ENCODE assay signal across 8 cellular contexts in genomic region chr1:43933386-43934278, GRCh38. TPM values are rescaled to one million over a fixed set of nuclear protein-coding genes. Genes with fewer than 3 reads are reported as not detected.
DNase-seq lines count a peak whose midpoint lies in the region; ATAC-seq and TF ChIP-seq lines count a peak whose summit lies in the region.

Gene ARTN, plus strand, starts transcription at chr1:43933801. Its CDS starts 1,856 bp downstream, at chr1:43935657.

- no peaks in the 10 kb centered on the region for H3K27me3 Mint-ChIP-seq in MCF 10A (ENCODE audit: insufficient read depth, unreplicated experiment)

- H3K9me3 ChIP-seq in BLaER1 = no peaks in the 10 kb centered on the region
- no peaks in the 10 kb centered on the region for H3K9me3 ChIP-seq in right lobe of liver
- H3K9me3 ChIP-seq in BE2C = no peaks in the 10 kb centered on the region

- peak within 1 kb of the TSS; percentile 71 for H3K4me2 ChIP-seq in BLaER1

- no peak for TF ChIP-seq POLR2A in right lobe of liver (IDR thresholded peaks at IDR 0.05)

- H3K27ac ChIP-seq in BLaER1 (no peak within 1 kb of the TSS), right lobe of liver (no peak within 1 kb of the TSS), urinary bladder (ENCODE audit: low read depth) (no peak within 1 kb of the TSS)

- 0 out of 2 replicates have a peak within 1 kb of the TSS, but pooled peaks have one; percentile 33 for H3K9ac ChIP-seq in BLaER1

- intact Hi-C loops in MCF 10A (cut with micrococcal nuclease) (loop anchor here (1.0 to 10.0 kb wide), 5 partner anchors 24 to 699 kb away; partner anchors contain the start of gene ST3GAL3), right lobe of liver (cut with DNase I) (loop anchor here (5.0 to 10.0 kb wide), 2 partner anchors 169 to 171 kb away; no protein-coding TSS in a partner anchor)

- H3K27ac Mint-ChIP-seq in MCF 10A (ENCODE audit: low read depth, unreplicated experiment) = no peak within 1 kb of the TSS

- peaks cover 48% of the 10 kb centered on the region for H4K20me1 ChIP-seq in BLaER1

- CTCF ChIA-PET in MCF 10A (lab: Yijun Ruan, JAX) = interaction anchor here (0.5 to 13.0 kb wide), 28 partner anchors 8 to 1080 kb away, joined by 3 to 369 read pairs (median 7); partner anchors contain the start of gene IPO13

- 7% methylated on average over 24 of the region's 48 CpGs for WGBS in right lobe of liver (ENCODE audit: insufficient coverage, low coverage, low lambda C conversion rate, missing lambda C conversion rate)
- WGBS in urinary bladder = 7% methylated on average over 48 of the region's 48 CpGs

- H3K27me3 ChIP-seq in BLaER1 (peaks cover 65% of the 10 kb centered on the region), right lobe of liver (no peaks in the 10 kb centered on the region), BE2C (no peaks in the 10 kb centered on the region)

- TSS peak; percentile 25 for BruUV-seq in MCF 10A (replicated peaks; lab: Mats Ljungman, UMichigan)

- DNase-seq in NCI-H1105 (lab: John Stamatoyannopoulos, UW) (peak; percentile 47), MCF 10A (ENCODE audit: unreplicated experiment) (peak; percentile 45), right lobe of liver (peak in 1 of 3 donors; percentile 43), BE2C (no peak), omental fat pad (ENCODE audit: low spot score) (no peak)

- ATAC-seq in right lobe of liver (peak; percentile 33 to 46 (median 42)), GM18519 (IDR thresholded peaks at IDR 0.05; ENCODE audit: low FRiP score, unreplicated experiment) (no peak), omental fat pad (ENCODE audit: low FRiP score) (no peak)

- peaks cover 35% of the 10 kb centered on the region for H3K4me1 Mint-ChIP-seq in MCF 10A (ENCODE audit: insufficient read depth, unreplicated experiment)

- H3K4me3 ChIP-seq in BLaER1 (peak within 1 kb of the TSS; percentile 43; the same call in 1 of the 2 replicates), right lobe of liver (peak within 1 kb of the TSS in 2 of 3 donors; percentile 27 to 29), urinary bladder (ENCODE audit: low read depth, low read length) (peak within 1 kb of the TSS; percentile 22), BE2C (ENCODE audit: low read depth, low read length) (no peak within 1 kb of the TSS)

- POLR2A ChIA-PET in MCF 10A (lab: Yijun Ruan, JAX) = interaction anchor here (0.7 to 3.8 kb wide), 8 partner anchors 12 to 282 kb away, joined by 3 to 34 read pairs (median 4); no protein-coding TSS in a partner anchor

- H3K4me1 ChIP-seq in BLaER1 (peaks cover 47% of the 10 kb centered on the region), right lobe of liver (peaks cover 0 to 19% (median 3%) of the 10 kb centered on the region in 4 donors), urinary bladder (ENCODE audit: insufficient read depth) (no peaks in the 10 kb centered on the region), BE2C (no peaks in the 10 kb centered on the region)

- H3K36me3 Mint-ChIP-seq in MCF 10A (ENCODE audit: insufficient read depth, unreplicated experiment) = no peaks in the 10 kb centered on the region

- H3K9me3 Mint-ChIP-seq in MCF 10A (ENCODE audit: unreplicated experiment) = no peaks in the 10 kb centered on the region

- H3K36me3 ChIP-seq in BLaER1 (peaks cover 28% of the 10 kb centered on the region), right lobe of liver (no peaks in the 10 kb centered on the region), urinary bladder (ENCODE audit: insufficient read depth) (no peaks in the 10 kb centered on the region), BE2C (no peaks in the 10 kb centered on the region)

- peak within 1 kb of the TSS; percentile 34 for H3K4me3 Mint-ChIP-seq in MCF 10A (ENCODE audit: unreplicated experiment)

- TF ChIP-seq CTCF in MCF 10A (IDR thresholded peaks at IDR 0.05; ENCODE audit: unreplicated experiment) (no peak), right lobe of liver (IDR thresholded peaks at IDR 0.05) (no peak), BE2C (IDR thresholded peaks at IDR 0.05; ENCODE audit: low read depth, low read length) (no peak), omental fat pad (IDR thresholded peaks at IDR 0.05) (no peak)

RNA-seq across cellular contexts. Expression of gene ARTN, which starts in this region (rescaled TPM):
- total RNA-seq in MCF 10A (2022) (1.9 TPM in 2 replicates), right lobe of liver (under 1 TPM in 3 of 6 experiments, not detected in 3; 0.31 to 0.32 (median 0.31) TPM), urinary bladder (1.4 TPM), omental fat pad (under 1 TPM in 3 of 4 donors, not detected in 1; 0.19 to 0.72 (median 0.63) TPM)
- 2.4 TPM for polyA plus RNA-seq in urinary bladder
- polyA plus RNA-seq in BE2C (2012; ENCODE audit: insufficient read depth, insufficient read length, low read depth) = not detected

Comparison
In these comparisons a context has a peak if more than half of its experiments do, and no peak if none do; other contexts are left out.
1. Peak in ATAC-seq and H3K4me3 ChIP-seq in right lobe of liver; RNA of the gene not detected or under 1 TPM.
2. DNase-seq: peak in NCI-H1105 (single experiment) and MCF 10A (single experiment); none in BE2C (single experiment) and omental fat pad (single experiment).